16 cellular contexts compared by ENCODE assay signal in genomic region chr13:41467546-41467945, GRCh38. TPM values are rescaled to one million over a fixed set of nuclear protein-coding genes. Genes with fewer than 3 reads are reported as not detected.
DNase-seq lines count a peak whose midpoint lies in the region; ATAC-seq lines count a peak whose summit lies in the region.
"Had no signal": no experiment of that assay in that cellular context is flagged by ENCODE, and none has a peak within 500 bp of the region (broad histone marks: within the 10 kb centered on the region; RNA-seq: fewer than 3 reads in every experiment).

No MANE protein-coding gene starts in this region.

- peaks cover 64 to 91% (median 76%) of the 10 kb centered on the region in 4 donors for H3K4me1 Mint-ChIP-seq in CD4-positive, alpha-beta memory T cell
- peaks cover 93% of the 10 kb centered on the region for H3K4me1 Mint-ChIP-seq in activated naive CD8-positive, alpha-beta T cell treated with anti-CD3 and anti-CD28 coated beads, Interleukin-2, amount 50 U/mL, for 24 hours

- peaks cover 0 to 25% (median 0%) of the 10 kb centered on the region in 8 donors for H3K9me3 Mint-ChIP-seq in CD4-positive, alpha-beta memory T cell
- H3K9me3 Mint-ChIP-seq in activated naive CD8-positive, alpha-beta T cell treated with anti-CD3 and anti-CD28 coated beads, Interleukin-2, amount 50 U/mL, for 24 hours = no peaks in the 10 kb centered on the region
- H3K9me3 Mint-ChIP-seq: IgD-negative memory B cell had no signal

- no peaks in the 10 kb centered on the region for H3K27me3 ChIP-seq in CD4-positive, alpha-beta memory T cell (ENCODE audit: insufficient read depth, low read length)
- no peaks in the 10 kb centered on the region; the same call in 1 of the 2 replicates for H3K27me3 ChIP-seq in H7 (ENCODE audit: control insufficient read depth, insufficient read depth, low read length)
- H3K27me3 ChIP-seq: thyroid gland had no signal

- peak overlapping the region in 3 of 8 donors; percentile 13 to 61 (median 58) for H3K4me3 Mint-ChIP-seq in CD4-positive, alpha-beta memory T cell
- no peak overlapping the region for H3K4me3 Mint-ChIP-seq in activated naive CD8-positive, alpha-beta T cell treated with anti-CD3 and anti-CD28 coated beads, Interleukin-2, amount 50 U/mL, for 24 hours
- H3K4me3 Mint-ChIP-seq: B cell, IgD-negative memory B cell had no signal

- DNase-seq in CD4-positive, alpha-beta memory T cell = no peak
- DNase-seq in H7 (peak; percentile 22), middle frontal gyrus (ENCODE audit: extremely low spot score, low spot score) (peak; percentile 39), DMS153 treated with DMSO at 0.1 percent for 48 hours (lab: John Stamatoyannopoulos, UW; ENCODE audit: unreplicated experiment) (no peak)
- DNase-seq in activated naive CD8-positive, alpha-beta T cell treated with anti-CD3 and anti-CD28 coated beads, Interleukin-2, amount 50 U/mL, for 24 hours = no peak
- no peak for DNase-seq in activated CD4-positive, CD25-positive, alpha-beta regulatory T cell (lab: John Stamatoyannopoulos, UW)
- no peak for DNase-seq in central memory CD4-positive, alpha-beta T cell
- DNase-seq: activated naive CD4-positive, alpha-beta T cell treated with Interleukin-2 at 50 U/mL for 16 hours; left colon; stimulated activated CD4-positive, alpha-beta T cell treated with anti-CD3 and anti-CD28 coated beads, Interleukin-4, amount 100 ng/mL, for 1 hour; T-helper 2 cell; thyroid gland had no signal

- intact Hi-C loops in CD4-positive, alpha-beta memory T cell (cut with micrococcal nuclease) = no loop called here

- H3K4me1 ChIP-seq in CD4-positive, alpha-beta memory T cell (ENCODE audit: insufficient read depth, low read length) = peaks cover 73% of the 10 kb centered on the region

- peaks cover 59 to 85% of the 10 kb centered on the region in 2 donors for H3K36me3 Mint-ChIP-seq in CD4-positive, alpha-beta memory T cell
- H3K36me3 Mint-ChIP-seq in activated naive CD8-positive, alpha-beta T cell treated with anti-CD3 and anti-CD28 coated beads, Interleukin-2, amount 50 U/mL, for 24 hours (ENCODE audit: low read depth) = peaks cover 82% of the 10 kb centered on the region

- H3K4me3 ChIP-seq in CD4-positive, alpha-beta memory T cell (ENCODE audit: low read length in 2 of 2) = no peak overlapping the region
- H3K4me3 ChIP-seq in H7 (ENCODE audit: insufficient read depth, low read depth, low read length) = no peak overlapping the region
- H3K4me3 ChIP-seq: thyroid gland had no signal

- peak overlapping the region in 6 of 7 donors; percentile 68 to 100 (median 98) for H3K27ac Mint-ChIP-seq in CD4-positive, alpha-beta memory T cell
- peak overlapping the region; percentile 98 for H3K27ac Mint-ChIP-seq in activated naive CD8-positive, alpha-beta T cell treated with anti-CD3 and anti-CD28 coated beads, Interleukin-2, amount 50 U/mL, for 24 hours
- H3K27ac Mint-ChIP-seq: B cell had no signal

- ATAC-seq in activated naive CD8-positive, alpha-beta T cell treated with anti-CD3 and anti-CD28 coated beads, Interleukin-2, amount 50 U/mL, for 24 hours = no peak
- no peak for ATAC-seq in GM18511 (IDR thresholded peaks at IDR 0.05; ENCODE audit: unreplicated experiment)
- ATAC-seq: left colon, Right ventricle myocardium inferior had no signal

- peaks cover 0 to 3% of the 10 kb centered on the region in 2 donors for H3K27me3 Mint-ChIP-seq in CD4-positive, alpha-beta memory T cell
- no peaks in the 10 kb centered on the region for H3K27me3 Mint-ChIP-seq in activated naive CD8-positive, alpha-beta T cell treated with anti-CD3 and anti-CD28 coated beads, Interleukin-2, amount 50 U/mL, for 24 hours
- H3K27me3 Mint-ChIP-seq: B cell had no signal

- H3K27ac ChIP-seq in CD4-positive, alpha-beta memory T cell (ENCODE audit: low read depth, low read length) = peak overlapping the region; percentile 88

- CTCF ChIA-PET in CD4-positive, alpha-beta memory T cell (lab: Charles Lee; ENCODE audit: partially characterized antibody) = interaction anchor here (2.2 to 6.6 kb wide), 2 partner anchors 9 to 24 kb away, joined by 8 to 45 read pairs; partner anchors contain the start of gene RGCC

- peaks cover 44% of the 10 kb centered on the region for H3K36me3 ChIP-seq in CD4-positive, alpha-beta memory T cell (ENCODE audit: insufficient read depth, low read length)
- no peaks in the 10 kb centered on the region for H3K36me3 ChIP-seq in H7 (replicated peaks; ENCODE audit: control insufficient read depth, insufficient read depth, low read length)
- H3K36me3 ChIP-seq: thyroid gland had no signal

- no peaks in the 10 kb centered on the region for H3K9me3 ChIP-seq in CD4-positive, alpha-beta memory T cell (ENCODE audit: control insufficient read depth in 1 of 2, low read length in 2 of 2)
- H3K9me3 ChIP-seq: thyroid gland had no signal

- POLR2A ChIA-PET in CD4-positive, alpha-beta memory T cell (lab: Charles Lee; ENCODE audit: partially characterized antibody) = interaction anchor here (1.0 to 8.3 kb wide), 5 partner anchors 9 to 104 kb away, joined by 3 to 130 read pairs (median 6); partner anchors contain the start of gene RGCC

RNA-seq across cellular contexts. Expression of gene RGCC, which starts 10.2 kb away (rescaled TPM):
- total RNA-seq in CD4-positive, alpha-beta memory T cell = 100 to 1,000 TPM; 146 to 154 TPM
- polyA plus RNA-seq in CD4-positive, alpha-beta memory T cell = 100 to 1,000 TPM; 137 to 156 TPM
- 1.0 TPM in 1 of 2 replicates, not detected in the other for total RNA-seq in H7 (2014; rRNA removed; shearing (Covaris generic))

Comparison
In these comparisons a context has a peak if more than half of its experiments do, and no peak if none do; other contexts are left out.
1. DNase-seq: peak in H7 (single experiment) and middle frontal gyrus (single experiment); none in CD4-positive, alpha-beta memory T cell (0 of 5), activated naive CD8-positive, alpha-beta T cell treated with anti-CD3 and anti-CD28 coated beads, Interleukin-2, amount 50 U/mL, for 24 hours (single experiment), DMS153 treated with DMSO at 0.1 percent for 48 hours (single experiment), activated CD4-positive, CD25-positive, alpha-beta regulatory T cell (0 of 4) and central memory CD4-positive, alpha-beta T cell (single experiment).
2. RNA of gene RGCC, which starts 10.2 kb away (total RNA-seq): 146 to 154 TPM in CD4-positive, alpha-beta memory T cell; 1.0 TPM in H7; every median in the first group is over 10 times any median in the second.